Comparison of ENCODE assay signal across 14 cellular contexts in the genomic region with DNA sequence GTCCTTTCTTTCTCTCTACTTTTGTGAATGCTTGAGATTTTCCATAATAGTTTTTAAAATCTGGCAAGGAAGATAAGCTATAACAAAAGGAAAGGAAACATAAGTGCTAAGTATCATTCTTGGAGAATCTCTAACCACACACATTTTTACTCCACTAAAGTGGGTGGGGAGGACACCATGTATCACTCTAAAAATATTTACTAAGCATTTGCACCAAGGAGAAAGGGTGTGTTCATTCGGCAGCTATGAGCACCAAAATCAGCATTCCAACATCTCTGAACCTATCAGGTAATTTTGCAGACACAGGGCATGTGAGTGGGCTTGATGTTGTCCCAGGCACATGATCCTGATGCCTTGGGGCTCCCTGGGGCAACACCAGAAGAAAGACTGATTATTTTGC. TPM values are rescaled to one million over a fixed set of nuclear protein-coding genes. Genes with fewer than 3 reads are reported as not detected.
DNase-seq lines count a peak whose midpoint lies in the region; ATAC-seq and TF ChIP-seq lines count a peak whose summit lies in the region.
"Had no signal": no experiment of that assay in that cellular context is flagged by ENCODE, and none has a peak within 500 bp of the region (broad histone marks: within the 10 kb centered on the region; RNA-seq: fewer than 3 reads in every experiment).

No MANE protein-coding gene starts in this region.

- no peak overlapping the region for H3K9ac ChIP-seq in MM.1S (ENCODE audit: low read length)
- no peak overlapping the region for H3K9ac ChIP-seq in trophoblast cell (ENCODE audit: low read length)

- peak overlapping the region; percentile 2; the same call in 1 of the 2 replicates for H3K4me2 ChIP-seq in MM.1S (ENCODE audit: low read depth, low read length)
- no peak overlapping the region for H3K4me2 ChIP-seq in trophoblast cell (ENCODE audit: low read length)

- intact Hi-C loops in left colon (cut with DNase I, micrococcal nuclease), result no loop called here

- H3K27me3 ChIP-seq in MM.1S (replicated peaks; ENCODE audit: insufficient read depth, low read length), result no peaks in the 10 kb centered on the region
- no peaks in the 10 kb centered on the region for H3K27me3 ChIP-seq in trophoblast cell (ENCODE audit: insufficient read depth, low read length)
- H3K27me3 ChIP-seq: colonic mucosa, thyroid gland had no signal

- peaks cover 25% of the 10 kb centered on the region for H3K4me1 ChIP-seq in MM.1S (ENCODE audit: low read length)
- H3K4me1 ChIP-seq in trophoblast cell (ENCODE audit: control insufficient read depth in 1 of 2, insufficient read depth in 2 of 2, low read length in 2 of 2), result peaks cover 0 to 4% of the 10 kb centered on the region in 2 experiments
- H3K4me1 ChIP-seq: colonic mucosa had no signal

- no peak overlapping the region for H3K4ac ChIP-seq in trophoblast cell (ENCODE audit: low read depth, low read length)

- DNase-seq in T-helper 1 cell (no peak), MM.1S (no peak), chondrocyte (ENCODE audit: low spot score) (no peak), trophoblast cell (peak; percentile 35 to 60), HPDE6-E6E7 (ENCODE audit: extremely low spot score) (no peak), HuH-7.5 (ENCODE audit: low spot score) (no peak), left colon (no peak)
- DNase-seq: colonic mucosa, GDM1, NCI-H69, thyroid gland had no signal

- ATAC-seq in left colon, result no peak

- no peak overlapping the region for H2AFZ ChIP-seq in MM.1S (ENCODE audit: low read length)
- H2AFZ ChIP-seq in trophoblast cell (ENCODE audit: insufficient read depth, low read length, poor library complexity), result no peak overlapping the region

- no peaks in the 10 kb centered on the region for H3K9me3 ChIP-seq in MM.1S (replicated peaks; ENCODE audit: insufficient read depth, low read length)
- H3K9me3 ChIP-seq in trophoblast cell (ENCODE audit: insufficient read depth, low read depth, low read length), result no peaks in the 10 kb centered on the region
- H3K9me3 ChIP-seq: colonic mucosa, thyroid gland had no signal

- H2BK5ac ChIP-seq in trophoblast cell (ENCODE audit: low read depth, low read length, poor library complexity), result no peak overlapping the region

- peak overlapping the region; percentile 18 for H3K27ac Mint-ChIP-seq in T-helper 1 cell treated with Interleukin-12 subunit alpha and Interleukin-12 subunit beta and Interleukin-4 antibody, amounts not matched to agents 30 μg/mL and 1 μg/mL, for 36 hours
- peak overlapping the region; percentile 17 for H3K27ac Mint-ChIP-seq in chondrocyte (ENCODE audit: unreplicated experiment)
- H3K27ac Mint-ChIP-seq: memory B cell had no signal

- H3K9me2 ChIP-seq in MM.1S (replicated peaks; ENCODE audit: insufficient read depth, low read length), result no peaks in the 10 kb centered on the region

- no peak overlapping the region for H4K8ac ChIP-seq in trophoblast cell (ENCODE audit: low read depth, low read length)

- no peak overlapping the region for H2AK5ac ChIP-seq in trophoblast cell (ENCODE audit: low read length)

- no peaks in the 10 kb centered on the region for H4K20me1 ChIP-seq in MM.1S (ENCODE audit: insufficient read depth, low read length)

- H4K91ac ChIP-seq in trophoblast cell (ENCODE audit: low read depth, low read length), result no peak overlapping the region

- no peak overlapping the region for H4K12ac ChIP-seq in trophoblast cell (ENCODE audit: low read depth, low read length)

- H3K36me3 ChIP-seq in MM.1S (replicated peaks; ENCODE audit: insufficient read depth, low read length) (no peaks in the 10 kb centered on the region; the same call in 1 of the 2 replicates), trophoblast cell (ENCODE audit: control insufficient read depth in 1 of 2, insufficient read depth in 2 of 2, low read length in 2 of 2) (peaks cover 9 to 10% of the 10 kb centered on the region in 2 experiments)
- H3K36me3 ChIP-seq: colonic mucosa had no signal

- H3K23ac ChIP-seq in trophoblast cell (ENCODE audit: low read length), result no peak overlapping the region

- H3K79me2 ChIP-seq in MM.1S (ENCODE audit: low read length) (peaks cover 14% of the 10 kb centered on the region), trophoblast cell (ENCODE audit: control insufficient read depth, insufficient read depth, low read length, poor library complexity) (peaks cover 4% of the 10 kb centered on the region)

- no peak overlapping the region for H3K4me3 ChIP-seq in MM.1S (ENCODE audit: low read length)
- H3K4me3 ChIP-seq in trophoblast cell (ENCODE audit: low read depth, low read length), result no peak overlapping the region
- H3K4me3 ChIP-seq: colonic mucosa, thyroid gland had no signal

- no peaks in the 10 kb centered on the region for H3F3A ChIP-seq in MM.1S (ENCODE audit: insufficient read depth, low read length)

- H3K4me3 Mint-ChIP-seq in T-helper 1 cell treated with Interleukin-12 subunit alpha and Interleukin-12 subunit beta and Interleukin-4 antibody, amounts not matched to agents 30 μg/mL and 1 μg/mL, for 36 hours, result no peak overlapping the region
- no peak overlapping the region for H3K4me3 Mint-ChIP-seq in chondrocyte (ENCODE audit: unreplicated experiment)
- H3K4me3 Mint-ChIP-seq: memory B cell had no signal

- no peaks in the 10 kb centered on the region for H3K27me3 Mint-ChIP-seq in T-helper 1 cell treated with Interleukin-12 subunit alpha and Interleukin-12 subunit beta and Interleukin-4 antibody, amounts not matched to agents 30 μg/mL and 1 μg/mL, for 36 hours (ENCODE audit: low read depth)
- H3K27me3 Mint-ChIP-seq in chondrocyte (ENCODE audit: low read depth), result no peaks in the 10 kb centered on the region
- H3K27me3 Mint-ChIP-seq: memory B cell had no signal

- peaks cover 36% of the 10 kb centered on the region for H3K36me3 Mint-ChIP-seq in T-helper 1 cell treated with Interleukin-12 subunit alpha and Interleukin-12 subunit beta and Interleukin-4 antibody, amounts not matched to agents 30 μg/mL and 1 μg/mL, for 36 hours (ENCODE audit: low read depth)
- peaks cover 11% of the 10 kb centered on the region for H3K36me3 Mint-ChIP-seq in chondrocyte (ENCODE audit: low read depth)

- no peaks in the 10 kb centered on the region for H3K9me3 Mint-ChIP-seq in T-helper 1 cell treated with Interleukin-12 subunit alpha and Interleukin-12 subunit beta and Interleukin-4 antibody, amounts not matched to agents 30 μg/mL and 1 μg/mL, for 36 hours
- no peaks in the 10 kb centered on the region for H3K9me3 Mint-ChIP-seq in chondrocyte (ENCODE audit: low read depth)
- H3K9me3 Mint-ChIP-seq: memory B cell had no signal

- H3K18ac ChIP-seq in trophoblast cell (ENCODE audit: low read length), result no peak overlapping the region

- TF ChIP-seq CTCF in MM.1S (IDR thresholded peaks at IDR 0.05; ENCODE audit: low read length) (no peak), chondrocyte (IDR thresholded peaks at IDR 0.05) (no peak)

- H3K27ac ChIP-seq in MM.1S (ENCODE audit: low read length) (peak overlapping the region; percentile 3; the same call in 1 of the 2 replicates), trophoblast cell (ENCODE audit: low read depth, low read length) (no peak overlapping the region)
- H3K27ac ChIP-seq: 22Rv1, colonic mucosa, thyroid gland had no signal

- no peak overlapping the region for H2BK120ac ChIP-seq in trophoblast cell (ENCODE audit: insufficient read depth, low read length, poor library complexity)

- WGBS in trophoblast cell (ENCODE audit: extremely low coverage, insufficient coverage, insufficient read length), result no CpG with 5 or more reads among the region's 1 CpG

- H2BK12ac ChIP-seq in trophoblast cell (ENCODE audit: low read length), result no peak overlapping the region

- H3K4me1 Mint-ChIP-seq in T-helper 1 cell treated with Interleukin-12 subunit alpha and Interleukin-12 subunit beta and Interleukin-4 antibody, amounts not matched to agents 30 μg/mL and 1 μg/mL, for 36 hours (ENCODE audit: low read depth), result peaks cover 47% of the 10 kb centered on the region
- H3K4me1 Mint-ChIP-seq in chondrocyte (ENCODE audit: low read depth), result peaks cover 32% of the 10 kb centered on the region

- H3K14ac ChIP-seq in trophoblast cell (ENCODE audit: low read length), result no peak overlapping the region

- peaks cover 2% of the 10 kb centered on the region for H3K79me1 ChIP-seq in trophoblast cell (ENCODE audit: low read length)

RNA-seq across cellular contexts. Expression of gene B4GALT4, which starts 5.5 kb away (rescaled TPM):
- total RNA-seq in chondrocyte (25.8 to 26.7 TPM (median 25.9 TPM) in 3 replicates), left colon (10 to 100 TPM; 58.1 to 60.4 TPM)
- polyA plus RNA-seq in trophoblast cell (2013), result 30.0 and 32.0 TPM in 2 replicates

RNA-seq across cellular contexts. Expression of gene ARHGAP31, which starts 59.0 kb away (rescaled TPM):
- total RNA-seq in chondrocyte, result 35.2 to 50.3 TPM (median 37.1 TPM) in 3 replicates
- 13.1 and 13.8 TPM in 2 replicates for polyA plus RNA-seq in trophoblast cell (2013)
- total RNA-seq in left colon, result 10 to 100 TPM; 10.7 to 12.1 TPM

Comparison
In these comparisons a context has a peak if more than half of its experiments do, and no peak if none do; other contexts are left out.
1. DNase-seq: peak in trophoblast cell (2 of 2); none in T-helper 1 cell (0 of 5), MM.1S (single experiment), chondrocyte (single experiment), HPDE6-E6E7 (single experiment), HuH-7.5 (single experiment) and left colon (0 of 2).